1 cellular context compared by ENCODE assay signal in the genomic region with DNA sequence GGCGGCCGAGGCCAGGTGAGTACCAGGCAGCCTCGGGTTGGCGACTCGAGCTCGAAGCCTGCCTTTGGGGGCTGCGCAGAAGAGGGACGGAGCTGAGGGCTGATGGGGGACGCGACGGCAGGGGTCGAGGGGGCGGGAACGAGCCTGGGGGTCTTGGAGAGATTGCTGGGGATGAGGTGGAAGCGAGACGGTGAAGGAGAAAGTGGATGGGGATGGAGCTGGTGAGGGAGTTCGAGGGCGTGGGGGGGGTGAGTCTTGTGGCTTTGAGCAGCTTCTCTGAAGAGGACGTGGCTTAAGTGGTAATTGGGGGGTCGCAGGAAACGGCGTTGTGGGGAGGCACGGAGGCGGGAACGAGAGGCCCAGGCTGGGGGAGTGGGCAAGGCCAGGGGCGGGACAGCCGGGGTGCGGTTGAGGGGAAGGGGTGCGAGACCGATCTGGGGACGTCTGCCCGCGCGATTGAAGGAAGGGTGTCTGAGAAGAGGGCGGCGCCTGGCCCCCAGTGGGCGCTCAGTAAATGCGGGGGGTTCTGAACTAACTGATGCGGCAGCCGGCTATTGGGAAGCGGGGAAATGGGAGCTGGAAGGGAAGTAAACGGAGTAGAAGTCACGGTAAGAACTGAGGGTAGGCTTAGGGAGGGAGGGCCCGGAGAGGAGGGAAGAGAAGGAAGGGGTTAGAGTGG.
TF ChIP-seq lines count a peak whose summit lies in the region.

No MANE protein-coding gene starts in this region.

TF ChIP-seq in SK-N-SH, 30 proteins besides CTCF, POLR2A, EP300 and RAD21 (continued from another document):
- TF ChIP-seq, protein P1, sequence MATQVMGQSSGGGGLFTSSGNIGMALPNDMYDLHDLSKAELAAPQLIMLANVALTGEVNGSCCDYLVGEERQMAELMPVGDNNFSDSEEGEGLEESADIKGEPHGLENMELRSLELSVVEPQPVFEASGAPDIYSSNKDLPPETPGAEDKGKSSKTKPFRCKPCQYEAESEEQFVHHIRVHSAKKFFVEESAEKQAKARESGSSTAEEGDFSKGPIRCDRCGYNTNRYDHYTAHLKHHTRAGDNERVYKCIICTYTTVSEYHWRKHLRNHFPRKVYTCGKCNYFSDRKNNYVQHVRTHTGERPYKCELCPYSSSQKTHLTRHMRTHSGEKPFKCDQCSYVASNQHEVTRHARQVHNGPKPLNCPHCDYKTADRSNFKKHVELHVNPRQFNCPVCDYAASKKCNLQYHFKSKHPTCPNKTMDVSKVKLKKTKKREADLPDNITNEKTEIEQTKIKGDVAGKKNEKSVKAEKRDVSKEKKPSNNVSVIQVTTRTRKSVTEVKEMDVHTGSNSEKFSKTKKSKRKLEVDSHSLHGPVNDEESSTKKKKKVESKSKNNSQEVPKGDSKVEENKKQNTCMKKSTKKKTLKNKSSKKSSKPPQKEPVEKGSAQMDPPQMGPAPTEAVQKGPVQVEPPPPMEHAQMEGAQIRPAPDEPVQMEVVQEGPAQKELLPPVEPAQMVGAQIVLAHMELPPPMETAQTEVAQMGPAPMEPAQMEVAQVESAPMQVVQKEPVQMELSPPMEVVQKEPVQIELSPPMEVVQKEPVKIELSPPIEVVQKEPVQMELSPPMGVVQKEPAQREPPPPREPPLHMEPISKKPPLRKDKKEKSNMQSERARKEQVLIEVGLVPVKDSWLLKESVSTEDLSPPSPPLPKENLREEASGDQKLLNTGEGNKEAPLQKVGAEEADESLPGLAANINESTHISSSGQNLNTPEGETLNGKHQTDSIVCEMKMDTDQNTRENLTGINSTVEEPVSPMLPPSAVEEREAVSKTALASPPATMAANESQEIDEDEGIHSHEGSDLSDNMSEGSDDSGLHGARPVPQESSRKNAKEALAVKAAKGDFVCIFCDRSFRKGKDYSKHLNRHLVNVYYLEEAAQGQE (IDR thresholded peaks at IDR 0.05; ENCODE audit: low read depth, low read length) = no peak
- no peak for TF ChIP-seq TAF1 (IDR thresholded peaks at IDR 0.05; ENCODE audit: borderline replicate concordance, low read depth, low read length)
TF ChIP-seq in SK-N-SH: peak in this region for 0.
